In the genomic region with DNA sequence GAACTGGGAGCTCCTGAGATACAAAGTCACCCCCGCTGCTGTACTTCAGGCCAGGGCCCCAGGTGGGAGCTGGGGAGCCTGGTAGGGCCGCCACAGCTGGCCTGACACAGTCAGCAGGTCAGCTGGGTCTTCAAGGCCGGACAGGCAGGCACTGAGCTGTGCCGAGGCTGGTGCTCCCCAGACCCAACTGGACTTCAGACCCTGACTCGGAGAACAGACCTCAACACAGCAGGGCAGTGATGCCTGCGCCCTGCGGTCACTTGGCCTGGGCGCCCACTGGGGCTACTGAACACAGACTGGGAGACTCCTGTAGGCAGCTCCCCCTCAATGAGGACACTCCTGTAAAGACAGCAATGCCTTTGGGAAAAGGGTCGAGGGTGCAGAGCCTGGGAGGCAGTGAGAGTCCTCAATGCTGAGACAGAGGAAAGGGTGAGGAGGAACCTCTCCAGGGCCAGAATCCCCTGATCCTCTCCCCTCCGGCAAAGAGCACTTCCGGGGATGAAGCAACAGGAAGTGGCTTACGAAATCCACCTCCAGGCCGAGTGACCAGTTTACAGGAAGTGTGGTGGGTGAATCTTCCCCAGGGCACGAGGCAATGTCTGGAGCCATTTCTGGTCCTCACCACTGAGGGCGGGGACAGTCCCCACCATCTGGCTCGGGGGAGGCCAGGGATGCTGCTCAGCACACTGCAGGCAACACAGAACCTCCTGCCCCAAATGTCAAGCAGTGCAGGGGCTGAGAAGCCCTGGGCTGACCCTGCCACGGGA, we compare ENCODE assay signal across 9 cellular contexts. TPM values are rescaled to one million over a fixed set of nuclear protein-coding genes. Genes with fewer than 3 reads are reported as not detected.
DNase-seq lines count a peak whose midpoint lies in the region; ATAC-seq and TF ChIP-seq lines count a peak whose summit lies in the region.
"Had no signal": no experiment of that assay in that cellular context is flagged by ENCODE, and none has a peak within 500 bp of the region (broad histone marks: within the 10 kb centered on the region; RNA-seq: fewer than 3 reads in every experiment).

No MANE protein-coding gene starts in this region.

- peaks cover 3% of the 10 kb centered on the region for H3K27me3 Mint-ChIP-seq in brain

- H3K9me3 Mint-ChIP-seq in brain: peaks cover 0 to 3% (median 2%) of the 10 kb centered on the region in 5 experiments
- H3K9me3 Mint-ChIP-seq: neural crest cell had no signal

- POLR2A ChIA-PET in HEK293T (lab: Yijun Ruan, JAX): no interaction called here

- ATAC-seq in HG03442 (IDR thresholded peaks at IDR 0.05; ENCODE audit: unreplicated experiment): peak; percentile 72

- peak; percentile 40 to 58 for DNase-seq in activated CD4-positive, alpha-beta T cell treated with anti-CD3 and anti-CD28 coated beads for 24 hours (ENCODE audit: low read depth in 2 of 2)
- DNase-seq in activated CD4-positive, alpha-beta T cell treated with anti-CD3 and anti-CD28 coated beads for 1 hour: no peak
- peak in 4 of 5 donors; percentile 29 to 84 (median 37) for DNase-seq in T-helper 1 cell
- DNase-seq in kidney glomerular epithelial cell (lab: John Stamatoyannopoulos, UW): peak; percentile 60
- peak in 2 of 3 experiments; percentile 37 to 77 for DNase-seq in stimulated activated CD4-positive, alpha-beta T cell treated with anti-CD3 and anti-CD28 coated beads, TNF-alpha, amount 100 ng/mL, for 24 hours (ENCODE audit: low read depth in 3 of 3)
- no peak for DNase-seq in HEK293T (ENCODE audit: extremely low spot score)

- CTCF ChIA-PET in HEK293T (lab: Yijun Ruan, JAX): interaction anchor here (0.9 to 1.5 kb wide), 2 partner anchors 9 to 17 kb away, joined by 3 to 4 read pairs; no protein-coding TSS in a partner anchor

- TF ChIP-seq CTCF in brain (conservative IDR thresholded peaks at IDR 0.05): no peak

- peak overlapping the region in 3 of 5 experiments; percentile 41 to 87 (median 63) for H3K27ac Mint-ChIP-seq in brain

- H3K4me3 Mint-ChIP-seq in brain: peak overlapping the region in 1 of 5 experiments; percentile 43
- H3K4me3 Mint-ChIP-seq: neural crest cell had no signal

- H3K36me3 Mint-ChIP-seq in brain: no peaks in the 10 kb centered on the region

- H3K4me1 Mint-ChIP-seq in brain: peaks cover 51% of the 10 kb centered on the region

TF ChIP-seq in HEK293T, 16 proteins besides CTCF, POLR2A, EP300 and RAD21:
- no peak for TF ChIP-seq NFRKB (IDR thresholded peaks at IDR 0.05)
- TF ChIP-seq ZNF384 (IDR thresholded peaks at IDR 0.05): no peak
- no peak for TF ChIP-seq ELF4 (IDR thresholded peaks at IDR 0.05)
- no peak for TF ChIP-seq BHLHE40 (IDR thresholded peaks at IDR 0.05; ENCODE audit: borderline replicate concordance)
- no peak for TF ChIP-seq L3MBTL2 (conservative IDR thresholded peaks at IDR 0.05)
- no peak for TF ChIP-seq TARDBP (IDR thresholded peaks at IDR 0.05)
- no peak for TF ChIP-seq SP1 (IDR thresholded peaks at IDR 0.05)
- TF ChIP-seq LEF1 (IDR thresholded peaks at IDR 0.05; ENCODE audit: borderline replicate concordance): no peak
- no peak for TF ChIP-seq FOXA1 (IDR thresholded peaks at IDR 0.05)
- TF ChIP-seq FOXK2 (IDR thresholded peaks at IDR 0.05): no peak
- TF ChIP-seq FOXM1 (IDR thresholded peaks at IDR 0.05; ENCODE audit: borderline replicate concordance): no peak
- TF ChIP-seq CTBP1 (IDR thresholded peaks at IDR 0.05; ENCODE audit: borderline replicate concordance): no peak
- no peak for TF ChIP-seq SUZ12 (IDR thresholded peaks at IDR 0.05)
TF ChIP-seq in HEK293T: peak in this region for 0.

RNA-seq across cellular contexts. Expression of a gene that starts 40.8 kb away (rescaled TPM):
- polyA plus RNA-seq in brain (ENCODE audit: insufficient read depth, low read depth, low replicate concordance): 120 TPM

RNA-seq across cellular contexts. Expression of a gene that starts 43.1 kb away (rescaled TPM):
- polyA plus RNA-seq in brain (ENCODE audit: insufficient read depth, low read depth, low replicate concordance): 4.9 TPM

RNA-seq across cellular contexts. Expression of a gene that starts 59.5 kb away (rescaled TPM):
- 93.3 TPM for polyA plus RNA-seq in brain (ENCODE audit: insufficient read depth, low read depth, low replicate concordance)

Comparison
In these comparisons a context has a peak if more than half of its experiments do, and no peak if none do; other contexts are left out.
1. DNase-seq: peak in activated CD4-positive, alpha-beta T cell treated with anti-CD3 and anti-CD28 coated beads for 24 hours (2 of 2), T-helper 1 cell (4 of 5), kidney glomerular epithelial cell (single experiment) and stimulated activated CD4-positive, alpha-beta T cell treated with anti-CD3 and anti-CD28 coated beads, TNF-alpha, amount 100 ng/mL, for 24 hours (2 of 3); none in activated CD4-positive, alpha-beta T cell treated with anti-CD3 and anti-CD28 coated beads for 1 hour (single experiment) and HEK293T (single experiment).